ENCODE assay signal across 11 cellular contexts in the genomic region with DNA sequence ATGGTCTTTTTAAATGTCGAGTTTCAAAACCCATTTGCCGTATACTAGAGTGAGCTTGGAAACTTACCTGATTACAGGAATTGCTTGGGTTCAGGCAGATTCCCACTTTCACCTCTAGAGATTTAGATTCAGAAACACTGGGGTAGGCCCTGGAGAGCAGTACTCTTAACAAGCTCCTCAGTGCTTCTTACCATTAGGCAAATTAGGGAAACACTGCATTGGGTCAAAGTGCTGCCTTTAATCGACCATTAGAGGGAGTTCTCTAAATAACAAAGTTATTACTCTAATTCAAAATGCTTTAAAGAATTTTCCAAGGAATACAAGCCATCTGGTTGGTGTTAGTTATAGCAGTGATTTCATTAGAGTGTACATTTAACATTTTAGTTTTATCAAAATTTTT.
A peak's percentile ranks its signal among the peaks of the same experiment; 100 is the strongest.
DNase-seq lines count a peak whose midpoint lies in the region; ATAC-seq and TF ChIP-seq lines count a peak whose summit lies in the region.
"Had no signal": no experiment of that assay in that cellular context is flagged by ENCODE, and none has a peak within 500 bp of the region (broad histone marks: within the 10 kb centered on the region; RNA-seq: fewer than 3 reads in every experiment).

No MANE protein-coding gene starts in this region.

- H3K9me3 ChIP-seq in OCI-LY7 (ENCODE audit: low read length) (no peaks in the 10 kb centered on the region), fibroblast of lung (ENCODE audit: control insufficient read depth, insufficient read depth, low read depth, low read length) (no peaks in the 10 kb centered on the region), parathyroid adenoma (ENCODE audit: control insufficient read depth, low read length) (no peaks in the 10 kb centered on the region)
- no peaks in the 10 kb centered on the region for H3K9me3 ChIP-seq in CD4-positive, alpha-beta T cell (ENCODE audit: control insufficient read depth, low read length)

- H3K9me3 Mint-ChIP-seq in CD4-positive, alpha-beta T cell = no peaks in the 10 kb centered on the region

- no peak overlapping the region for H3K4me3 Mint-ChIP-seq in CD4-positive, alpha-beta T cell

- no peak overlapping the region for H3K27ac Mint-ChIP-seq in CD4-positive, alpha-beta T cell

- H4K20me1 ChIP-seq in OCI-LY7 (ENCODE audit: insufficient read depth, low read length) = no peaks in the 10 kb centered on the region
- H4K20me1 ChIP-seq in fibroblast of lung (ENCODE audit: control insufficient read depth, extremely low read depth, insufficient read depth, low read length) = no peaks in the 10 kb centered on the region

- 0 out of 2 replicates have a peak overlapping the region, but pooled peaks have one; percentile 31 for H2AFZ ChIP-seq in OCI-LY7 (ENCODE audit: low read length)
- H2AFZ ChIP-seq in fibroblast of lung (ENCODE audit: low read length) = no peak overlapping the region
- H2AFZ ChIP-seq in parathyroid adenoma = no peak overlapping the region

- H3K4me1 ChIP-seq in OCI-LY7 (ENCODE audit: insufficient read depth, low read length, poor library complexity, severe bottlenecking) (no peaks in the 10 kb centered on the region), fibroblast of lung (ENCODE audit: control insufficient read depth, extremely low read depth, insufficient read depth, low read length) (peaks cover 5% of the 10 kb centered on the region), parathyroid adenoma (no peaks in the 10 kb centered on the region)

- no peaks in the 10 kb centered on the region for H3K27me3 Mint-ChIP-seq in CD4-positive, alpha-beta T cell

- H3K9ac ChIP-seq in fibroblast of lung (ENCODE audit: insufficient read depth, low read length) (no peak overlapping the region), parathyroid adenoma (no peak overlapping the region)

- no peaks in the 10 kb centered on the region for H3K79me2 ChIP-seq in OCI-LY7 (ENCODE audit: insufficient read depth, low read depth, low read length)
- H3K79me2 ChIP-seq in fibroblast of lung (ENCODE audit: control insufficient read depth, insufficient read depth, low read length) = no peaks in the 10 kb centered on the region
- no peaks in the 10 kb centered on the region for H3K79me2 ChIP-seq in parathyroid adenoma

- H3K9me2 ChIP-seq in OCI-LY7 (ENCODE audit: insufficient read depth, low read length) = no peaks in the 10 kb centered on the region

- H3K36me3 Mint-ChIP-seq in CD4-positive, alpha-beta T cell (ENCODE audit: low read depth) = no peaks in the 10 kb centered on the region

- H3K36me3 ChIP-seq in OCI-LY7 (ENCODE audit: insufficient read depth, low read length) = no peaks in the 10 kb centered on the region
- no peaks in the 10 kb centered on the region for H3K36me3 ChIP-seq in fibroblast of lung (ENCODE audit: control insufficient read depth, insufficient read depth, low read length)
- no peaks in the 10 kb centered on the region for H3K36me3 ChIP-seq in parathyroid adenoma (ENCODE audit: control insufficient read depth, insufficient read depth, low read length)

- TF ChIP-seq CTCF in OCI-LY7 (conservative IDR thresholded peaks at IDR 0.05; ENCODE audit: low read length) (peak; percentile 50), fibroblast of lung (conservative IDR thresholded peaks at IDR 0.05 in 1 of 2, IDR thresholded peaks at IDR 0.05 in 1 of 2; ENCODE audit: low read depth in 1 of 2, low read length in 2 of 2) (peak; percentile 44 to 53), parathyroid adenoma (IDR thresholded peaks at IDR 0.05) (peak; percentile 23)
- TF ChIP-seq CTCF in CD4-positive, alpha-beta T cell (IDR thresholded peaks at IDR 0.05) = no peak

- H3K27ac ChIP-seq in OCI-LY7 (ENCODE audit: low read depth, low read length, poor library complexity, severe bottlenecking) (no peak overlapping the region), fibroblast of lung (ENCODE audit: insufficient read depth, low read length) (peak overlapping the region; percentile 12), parathyroid adenoma (no peak overlapping the region)
- H3K27ac ChIP-seq in CD4-positive, alpha-beta T cell (ENCODE audit: low read depth, low read length) = no peak overlapping the region

- BruUV-seq in OCI-LY7 (replicated peaks; lab: Mats Ljungman, UMichigan) = no TSS peak

- H3K4me2 ChIP-seq in OCI-LY7 (ENCODE audit: low read length) (no peak overlapping the region), fibroblast of lung (ENCODE audit: extremely low read depth, insufficient read depth, low read length) (no peak overlapping the region), parathyroid adenoma (ENCODE audit: low read length) (no peak overlapping the region)

- intact Hi-C loops in OCI-LY7 (cut with micrococcal nuclease; ENCODE audit: unreplicated experiment) = no loop called here
- intact Hi-C loops in CD4-positive, alpha-beta T cell (cut with DNase I, micrococcal nuclease) = no loop called here

- ATAC-seq in CD4-positive, alpha-beta T cell (ENCODE audit: poor library complexity) = no peak
- no peak for ATAC-seq in GM19324 (IDR thresholded peaks at IDR 0.05; ENCODE audit: low FRiP score, unreplicated experiment)

- CTCF ChIA-PET in OCI-LY7 (lab: Charles Lee; ENCODE audit: unreplicated experiment) = no interaction called here
- CTCF ChIA-PET in CD4-positive, alpha-beta T cell (lab: Charles Lee) = no interaction called here

- H3K4me1 Mint-ChIP-seq in CD4-positive, alpha-beta T cell (ENCODE audit: low read depth) = no peaks in the 10 kb centered on the region

- POLR2A ChIA-PET in OCI-LY7 (lab: Charles Lee) = no interaction called here
- POLR2A ChIA-PET in CD4-positive, alpha-beta T cell (lab: Charles Lee) = no interaction called here

- no peak overlapping the region for H3K4me3 ChIP-seq in OCI-LY7 (ENCODE audit: low read depth, low read length, poor library complexity, severe bottlenecking)
- H3K4me3 ChIP-seq in fibroblast of lung (replicated peaks in 1 of 4; ENCODE audit: control extremely low read depth in 1 of 4, insufficient read depth in 1 of 4, low read depth in 3 of 4, low read length in 4 of 4) = no peak overlapping the region
- H3K4me3 ChIP-seq in parathyroid adenoma (ENCODE audit: low read depth, low read length) = no peak overlapping the region

- DNase-seq in GM03348 (ENCODE audit: low spot score) (peak; percentile 66), OCI-LY7 (ENCODE audit: low spot score) (peak; percentile 1), fibroblast of lung (ENCODE audit: low read depth in 2 of 2) (peak; percentile 43 to 44), hepatic stellate cell (ENCODE audit: low spot score) (no peak), H4 (ENCODE audit: low spot score) (no peak)
- DNase-seq in CD4-positive, alpha-beta T cell = no peak
- DNase-seq: activated CD4-positive, alpha-beta T cell treated with anti-CD3 and anti-CD28 coated beads for 1 hour; amniotic stem cell; NCI-H748 treated with DMSO at 0.1 percent for 48 hours had no signal

- H3K27me3 ChIP-seq in fibroblast of lung (ENCODE audit: control insufficient read depth, insufficient read depth, low read length) = no peaks in the 10 kb centered on the region
- H3K27me3 ChIP-seq in parathyroid adenoma (ENCODE audit: control insufficient read depth, insufficient read depth, low read length) = no peaks in the 10 kb centered on the region
- no peaks in the 10 kb centered on the region for H3K27me3 ChIP-seq in CD4-positive, alpha-beta T cell (ENCODE audit: control insufficient read depth, insufficient read depth, low read length)

Comparison
In these comparisons a context has a peak if more than half of its experiments do, and no peak if none do; other contexts are left out.
1. DNase-seq: peak in GM03348 (single experiment), OCI-LY7 (single experiment) and fibroblast of lung (2 of 2); none in hepatic stellate cell (single experiment), CD4-positive, alpha-beta T cell (0 of 10) and H4 (single experiment).